8 cellular contexts compared by ENCODE assay signal in the genomic region with DNA sequence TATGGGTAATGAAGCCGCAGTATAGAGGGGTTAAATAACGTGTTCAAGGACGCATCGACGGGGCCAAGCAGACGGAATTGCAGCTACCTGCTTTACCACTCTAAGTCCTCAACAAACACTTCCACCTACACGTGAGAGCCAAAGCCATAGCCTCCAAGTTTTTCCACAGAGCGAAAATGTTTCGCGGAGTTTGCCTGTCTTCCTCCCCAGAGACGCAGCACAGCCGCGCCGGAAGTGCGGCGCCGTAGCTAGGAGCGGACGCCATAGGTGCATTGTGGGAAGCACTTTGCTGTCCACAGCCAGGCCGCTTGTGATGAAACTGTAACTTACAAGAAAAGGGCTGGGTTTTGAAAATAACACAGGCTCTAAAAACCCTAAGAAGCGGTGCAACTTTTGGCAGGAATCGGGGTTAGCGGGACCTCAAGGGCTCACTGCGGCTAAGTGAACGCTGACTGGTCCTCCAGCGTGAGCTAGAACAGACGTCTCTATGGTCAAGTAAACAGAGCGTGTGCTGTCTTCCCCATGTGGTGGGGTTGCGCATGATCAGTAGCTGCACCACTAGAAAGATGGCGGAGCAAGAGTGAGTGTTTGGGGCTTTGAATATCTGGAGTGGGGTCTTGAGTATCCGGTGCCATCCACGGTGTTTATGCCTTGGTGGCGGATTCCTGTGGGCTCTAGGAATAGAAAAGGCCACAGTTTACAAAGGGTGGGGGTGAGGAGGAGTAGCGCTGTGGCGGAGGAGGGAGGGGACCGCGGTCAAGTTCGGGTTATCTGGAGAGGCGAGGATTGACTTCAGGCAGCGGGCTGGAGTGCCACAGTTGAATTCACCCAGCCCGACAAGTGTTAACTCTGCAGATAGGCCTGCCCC. TPM values are rescaled to one million over a fixed set of nuclear protein-coding genes. Genes with fewer than 3 reads are reported as not detected.
DNase-seq lines count a peak whose midpoint lies in the region; ATAC-seq and TF ChIP-seq lines count a peak whose summit lies in the region.

Gene RPL7L1, plus strand, starts transcription at position 245 of the 868 bp plus-strand sequence. Its CDS starts 295 bp downstream, at position 540.

- intact Hi-C loops in dorsolateral prefrontal cortex (cut with DNase I) (loop anchor here (2.0 to 10.0 kb wide), 7 partner anchors 97 to 805 kb away; partner anchors contain the start of genes BICRAL (in 2 of the 2), TBCC (in 2 of the 2) and UBR2 (in 1 of the 2)), lower leg skin (cut with DNase I; ENCODE audit: low total_unique reads) (loop anchor here (10.0 kb wide), 1 partner anchor 145 kb away; no protein-coding TSS in a partner anchor)

- peak in 1 of 2 donors; percentile 7 for TF ChIP-seq POLR2A in lower leg skin (IDR thresholded peaks at IDR 0.05)

- no peaks in the 10 kb centered on the region for H3K9me3 ChIP-seq in CD4-positive, CD25-positive, alpha-beta regulatory T cell (ENCODE audit: control insufficient read depth in 2 of 2, low read length in 2 of 2)

- H3K36me3 ChIP-seq in CD4-positive, CD25-positive, alpha-beta regulatory T cell (ENCODE audit: control insufficient read depth, insufficient read depth, low read length) = peaks cover 27% of the 10 kb centered on the region

- DNase-seq in CD4-positive, CD25-positive, alpha-beta regulatory T cell = peak; percentile 77 to 92 (median 91)
- DNase-seq in NCI-H748 treated with DMSO at 0.1 percent for 48 hours (lab: John Stamatoyannopoulos, UW) (peak; percentile 97), dorsolateral prefrontal cortex (peak; percentile 79 to 92 (median 88)), lower leg skin (ENCODE audit: low spot score in 2 of 2) (peak; percentile 83 to 94)
- peak; percentile 76 to 83 for DNase-seq in activated CD4-positive, alpha-beta T cell treated with anti-CD3 and anti-CD28 coated beads, Interleukin-2, amount 50 U/mL, for 48 hours
- peak; percentile 62 to 73 for DNase-seq in stimulated activated CD4-positive, alpha-beta T cell treated with anti-CD3 and anti-CD28 coated beads, Interleukin-4, amount 100 ng/mL, for 48 hours (ENCODE audit: low read depth in 2 of 2)

- H3K4me1 Mint-ChIP-seq in CD4-positive, CD25-positive, alpha-beta regulatory T cell = peaks cover 0 to 36% (median 14%) of the 10 kb centered on the region in 4 donors

- ATAC-seq in CD4-positive, CD25-positive, alpha-beta regulatory T cell (ENCODE audit: low read depth in 2 of 2) = peak; percentile 93
- peak; percentile 92 for ATAC-seq in GM19397 (IDR thresholded peaks at IDR 0.05; ENCODE audit: unreplicated experiment)
- peak; percentile 79 for ATAC-seq in HG03565 (IDR thresholded peaks at IDR 0.05; ENCODE audit: unreplicated experiment)

- TF ChIP-seq CTCF in dorsolateral prefrontal cortex (IDR thresholded peaks at IDR 0.05 in 54 of 56, conservative IDR thresholded peaks at IDR 0.05 in 2 of 56; ENCODE audit: low read depth in 1 of 56, partially characterized antibody in 56 of 56) (peak in 37 of 56 donors; percentile 6 to 58 (median 26)), lower leg skin (IDR thresholded peaks at IDR 0.05) (no peak)

- H3K4me3 Mint-ChIP-seq in CD4-positive, CD25-positive, alpha-beta regulatory T cell = peak within 1 kb of the TSS; percentile 93 to 99 (median 97)

- H3K27ac ChIP-seq in CD4-positive, CD25-positive, alpha-beta regulatory T cell (ENCODE audit: insufficient read depth, low read length, poor library complexity, severe bottlenecking) = peak within 1 kb of the TSS; percentile 93
- H3K27ac ChIP-seq in dorsolateral prefrontal cortex = peak within 1 kb of the TSS; percentile 84 to 99 (median 97)

- H3K27me3 ChIP-seq in CD4-positive, CD25-positive, alpha-beta regulatory T cell (ENCODE audit: control insufficient read depth, insufficient read depth, low read length) = no peaks in the 10 kb centered on the region
- H3K27me3 ChIP-seq in dorsolateral prefrontal cortex = no peaks in the 10 kb centered on the region

- no peaks in the 10 kb centered on the region for H3K27me3 Mint-ChIP-seq in CD4-positive, CD25-positive, alpha-beta regulatory T cell

- peaks cover 22% of the 10 kb centered on the region for H3K36me3 Mint-ChIP-seq in CD4-positive, CD25-positive, alpha-beta regulatory T cell

- H3K4me1 ChIP-seq in CD4-positive, CD25-positive, alpha-beta regulatory T cell (ENCODE audit: control insufficient read depth, insufficient read depth, low read length, poor library complexity, severe bottlenecking) = peaks cover 23% of the 10 kb centered on the region

- H3K4me3 ChIP-seq in CD4-positive, CD25-positive, alpha-beta regulatory T cell (ENCODE audit: low read depth, low read length) = peak within 1 kb of the TSS; percentile 98
- H3K4me3 ChIP-seq in dorsolateral prefrontal cortex (peak within 1 kb of the TSS; percentile 56 to 96 (median 79)), lower leg skin (ENCODE audit: low read depth, poor library complexity, severe bottlenecking) (peak within 1 kb of the TSS; percentile 64)

- H3K27ac Mint-ChIP-seq in CD4-positive, CD25-positive, alpha-beta regulatory T cell = peak within 1 kb of the TSS; percentile 99 to 100 (median 99)

- H3K9me3 Mint-ChIP-seq in CD4-positive, CD25-positive, alpha-beta regulatory T cell = no peaks in the 10 kb centered on the region

- 0 to 1% methylated on average over 41 of the region's 41 CpGs for WGBS in lower leg skin, 2 donors

RNA-seq across cellular contexts. Expression of gene RPL7L1, which starts in this region (rescaled TPM):
- 64.4 TPM for total RNA-seq in CD4-positive, CD25-positive, alpha-beta regulatory T cell
- polyA plus RNA-seq in CD4-positive, CD25-positive, alpha-beta regulatory T cell = 10 to 100 TPM; 48.4 to 60.9 (median 54.2) TPM
- total RNA-seq in dorsolateral prefrontal cortex = 10 to 100 TPM; 50.3 to 97.8 (median 77.4) TPM
- total RNA-seq in lower leg skin = 10 to 100 TPM; 73.4 to 95.9 (median 80.9) TPM

Comparison
In these comparisons a context has a peak if more than half of its experiments do, and no peak if none do; other contexts are left out.
1. Peak in every context shown above with its lines: DNase-seq, ATAC-seq, H3K4me3 ChIP-seq and H3K27ac ChIP-seq.
2. CTCF ChIP-seq: peak in dorsolateral prefrontal cortex (37 of 56); none in lower leg skin (0 of 3).